ENCODE assay signal across 27 cellular contexts in the genomic region with DNA sequence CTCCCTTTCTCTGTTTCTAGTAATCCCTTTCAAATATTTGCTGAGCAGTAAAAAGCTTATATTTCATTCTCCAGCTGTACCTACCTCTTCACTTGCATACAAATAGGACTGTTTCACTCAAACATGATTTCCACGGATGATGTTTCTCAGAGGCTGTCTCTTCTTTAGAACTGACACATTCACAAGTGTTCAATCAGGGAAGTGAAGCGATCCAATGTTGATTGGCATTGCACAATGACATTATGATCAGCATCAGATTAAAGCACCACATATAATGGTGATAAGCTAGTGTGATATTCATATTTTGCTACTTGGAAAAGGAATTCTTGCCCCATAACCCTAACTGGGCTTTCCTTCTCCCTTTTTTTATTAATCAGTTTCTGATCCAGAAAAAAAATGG.
"Had no signal": no experiment of that assay in that cellular context is flagged by ENCODE, and none has a peak within 500 bp of the region (broad histone marks: within the 10 kb centered on the region; RNA-seq: fewer than 3 reads in every experiment).

No MANE protein-coding gene starts in this region.

- H3K36me3 ChIP-seq: colonic mucosa, esophagus squamous epithelium, gastrocnemius medialis, heart right ventricle, left lung, lower lobe of right lung had no signal

- H3K27ac Mint-ChIP-seq: dendritic cell treated with granulocyte-macrophage colony-stimulating factor and Interleukin-4, amounts not matched to agents 40 ng/mL and 50 ng/mL, for 4 days; effector memory CD8-positive, alpha-beta T cell; endodermal cell; mesothelial cell of epicardium had no signal

- H3K4me1 Mint-ChIP-seq: endodermal cell, mesothelial cell of epicardium had no signal

- ATAC-seq: effector memory CD8-positive, alpha-beta T cell; esophagus mucosa; gastrocnemius medialis; heart right ventricle; left cardiac atrium; left lung; left ventricle myocardium superior; lower lobe of right lung; mucosa of descending colon had no signal

- DNase-seq: colonic mucosa; cortex of kidney; effector CD8-positive, alpha-beta T cell; effector memory CD8-positive, alpha-beta T cell; endodermal cell; erythroblast; esophagus squamous epithelium; foreskin fibroblast; foreskin melanocyte; gastrocnemius medialis; glutamatergic neuron; head of caudate nucleus; heart right ventricle; hippocampal formation; left cardiac atrium; left lung; left ventricle myocardium superior; lower lobe of right lung; mesenchymal stem cell; mucosa of descending colon had no signal

- H3K27ac ChIP-seq: colonic mucosa, epithelial cell of prostate, esophagus squamous epithelium, gastrocnemius medialis, heart right ventricle, left lung, lower lobe of right lung had no signal

- H3K36me3 Mint-ChIP-seq: mesothelial cell of epicardium had no signal

- FAIRE-seq: endometrium, islet of Langerhans, keratinocyte had no signal

- H3K9me3 Mint-ChIP-seq: effector memory CD8-positive, alpha-beta T cell; endodermal cell had no signal

- H3K4me1 ChIP-seq: colonic mucosa, esophagus squamous epithelium, gastrocnemius medialis, heart right ventricle, left lung, lower lobe of right lung had no signal

- H3K27me3 ChIP-seq: colonic mucosa, esophagus squamous epithelium, gastrocnemius medialis, heart right ventricle, left lung had no signal

- H3K4me3 Mint-ChIP-seq: dendritic cell treated with granulocyte-macrophage colony-stimulating factor and Interleukin-4, amounts not matched to agents 40 ng/mL and 50 ng/mL, for 4 days; effector memory CD8-positive, alpha-beta T cell; endodermal cell; mesothelial cell of epicardium had no signal

- H3K4me3 ChIP-seq: colonic mucosa, esophagus squamous epithelium, gastrocnemius medialis, heart right ventricle, left lung, lower lobe of right lung, mucosa of descending colon had no signal

- H3K27me3 Mint-ChIP-seq: dendritic cell treated with granulocyte-macrophage colony-stimulating factor and Interleukin-4, amounts not matched to agents 40 ng/mL and 50 ng/mL, for 4 days; effector memory CD8-positive, alpha-beta T cell had no signal

- H3K9me3 ChIP-seq: colonic mucosa, esophagus squamous epithelium, gastrocnemius medialis, lower lobe of right lung, mucosa of descending colon had no signal
